ENCODE assay signal across 8 cellular contexts in the genomic region with DNA sequence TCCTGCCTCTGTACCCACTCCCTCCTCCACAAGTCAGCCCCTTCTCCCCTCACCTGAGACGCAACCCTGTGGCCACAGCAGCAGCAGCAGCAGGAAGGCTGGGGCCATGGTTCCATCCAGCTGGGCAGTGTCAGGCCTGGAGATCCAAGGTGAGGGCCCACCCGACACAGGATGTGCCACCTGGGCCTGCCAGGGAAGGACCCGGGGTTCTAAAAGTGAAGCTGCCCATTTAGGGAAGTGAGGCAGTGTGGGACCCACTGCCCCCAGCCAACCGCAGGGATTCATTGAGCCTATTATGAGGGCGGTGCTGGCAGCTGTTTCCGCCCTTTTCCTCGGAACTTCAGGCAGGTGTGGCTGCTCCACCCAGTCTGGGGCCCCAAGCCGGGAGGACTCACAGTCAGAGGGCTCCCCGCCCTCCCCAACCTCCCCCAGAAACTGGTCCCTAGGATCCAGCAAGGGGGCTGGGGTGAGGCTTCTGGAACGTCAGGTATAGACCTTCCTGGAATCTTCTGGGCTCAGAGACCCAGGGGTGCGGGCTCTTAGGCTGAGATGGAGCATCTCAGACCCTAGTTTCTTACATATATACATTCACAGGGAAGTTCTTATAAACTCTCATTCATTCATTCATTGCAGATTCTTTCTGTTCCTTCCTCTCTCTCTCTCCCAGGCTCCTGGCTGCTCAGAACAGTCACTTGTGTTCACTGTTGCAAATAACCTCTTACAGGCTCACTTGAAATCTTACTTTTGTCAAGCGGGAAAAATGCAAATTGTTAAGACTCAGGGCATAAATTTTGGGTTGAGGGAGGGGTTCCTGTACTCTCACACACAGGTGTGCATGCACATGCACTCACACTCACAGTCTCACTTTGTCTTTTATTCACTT. TPM values are rescaled to one million over a fixed set of nuclear protein-coding genes. Genes with fewer than 3 reads are reported as not detected.
A peak's percentile ranks its signal among the peaks of the same experiment; 100 is the strongest.
DNase-seq lines count a peak whose midpoint lies in the region; ATAC-seq and TF ChIP-seq lines count a peak whose summit lies in the region.

A gene with protein sequence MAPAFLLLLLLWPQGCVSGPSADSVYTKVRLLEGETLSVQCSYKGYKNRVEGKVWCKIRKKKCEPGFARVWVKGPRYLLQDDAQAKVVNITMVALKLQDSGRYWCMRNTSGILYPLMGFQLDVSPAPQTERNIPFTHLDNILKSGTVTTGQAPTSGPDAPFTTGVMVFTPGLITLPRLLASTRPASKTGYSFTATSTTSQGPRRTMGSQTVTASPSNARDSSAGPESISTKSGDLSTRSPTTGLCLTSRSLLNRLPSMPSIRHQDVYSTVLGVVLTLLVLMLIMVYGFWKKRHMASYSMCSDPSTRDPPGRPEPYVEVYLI (minus strand): TSS at position 249 of the 883 bp plus-strand sequence. CDS start 141 bp downstream, at position 108.

- H3F3A ChIP-seq in MM.1S (ENCODE audit: insufficient read depth, low read length): peaks cover 25% of the 10 kb centered on the region

- in situ Hi-C loops in GM18951 (cut with MboI; ENCODE audit: low sequenced_read_pairs, unreplicated experiment): no loop called here

- H3K4me1 ChIP-seq in MM.1S (ENCODE audit: low read length) (peaks cover 32% of the 10 kb centered on the region), neuronal stem cell (ENCODE audit: control insufficient read depth in 2 of 2, insufficient read depth in 1 of 2, low read depth in 1 of 2, low read length in 2 of 2) (peaks cover 0 to 8% of the 10 kb centered on the region in 2 donors)

- peak within 1 kb of the TSS; percentile 72 for H3K14ac ChIP-seq in neuronal stem cell (ENCODE audit: low read length)

- peak within 1 kb of the TSS; percentile 25 for H4K8ac ChIP-seq in neuronal stem cell (ENCODE audit: low read depth, low read length)

- H3K4me3 ChIP-seq in MM.1S (ENCODE audit: low read length) (peak within 1 kb of the TSS; percentile 57), neuronal stem cell (ENCODE audit: low read length in 2 of 2) (no peak within 1 kb of the TSS)

- H3K4me2 ChIP-seq in MM.1S (ENCODE audit: low read depth, low read length) (peak within 1 kb of the TSS; percentile 73), neuronal stem cell (ENCODE audit: insufficient read depth, low read length, poor library complexity, severe bottlenecking) (no peak within 1 kb of the TSS)

- H3K79me1 ChIP-seq in neuronal stem cell (ENCODE audit: low read depth, low read length): no peaks in the 10 kb centered on the region

- peak within 1 kb of the TSS; percentile 58 for H3K23ac ChIP-seq in neuronal stem cell (ENCODE audit: low read depth, low read length, poor library complexity)

- no peak within 1 kb of the TSS for H2BK15ac ChIP-seq in neuronal stem cell (ENCODE audit: low read length)

- H3K27me3 ChIP-seq in MM.1S (replicated peaks; ENCODE audit: insufficient read depth, low read length) (no peaks in the 10 kb centered on the region), neuronal stem cell (ENCODE audit: control insufficient read depth in 3 of 3, insufficient read depth in 3 of 3, low read depth in 1 of 3, low read length in 3 of 3) (no peaks in the 10 kb centered on the region)

- no peaks in the 10 kb centered on the region for H3K27me3 Mint-ChIP-seq in activated naive CD4-positive, alpha-beta T cell treated with anti-CD3 and anti-CD28 coated beads, Interleukin-2, amount 50 U/mL, for 24 hours

- peaks cover 91% of the 10 kb centered on the region for H3K4me1 Mint-ChIP-seq in activated naive CD4-positive, alpha-beta T cell treated with anti-CD3 and anti-CD28 coated beads, Interleukin-2, amount 50 U/mL, for 24 hours

- ATAC-seq in HG03565 (IDR thresholded peaks at IDR 0.05; ENCODE audit: unreplicated experiment): no peak
- no peak for ATAC-seq in HG02840 (IDR thresholded peaks at IDR 0.05; ENCODE audit: low FRiP score, unreplicated experiment)
- ATAC-seq in HG03280 (IDR thresholded peaks at IDR 0.05; ENCODE audit: unreplicated experiment): no peak

- no peaks in the 10 kb centered on the region for H3K9me3 ChIP-seq in MM.1S (replicated peaks; ENCODE audit: insufficient read depth, low read length)
- no peaks in the 10 kb centered on the region for H3K9me3 ChIP-seq in neuronal stem cell (replicated peaks in 1 of 2; ENCODE audit: control insufficient read depth in 2 of 2, insufficient read depth in 1 of 2, low read depth in 1 of 2, low read length in 2 of 2)

- H2BK12ac ChIP-seq in neuronal stem cell (ENCODE audit: low read length): no peak within 1 kb of the TSS

- no peak within 1 kb of the TSS for H2AK5ac ChIP-seq in neuronal stem cell (ENCODE audit: low read depth, low read length)

- H4K91ac ChIP-seq in neuronal stem cell (ENCODE audit: low read depth, low read length, poor library complexity): peak within 1 kb of the TSS; percentile 79

- H2BK120ac ChIP-seq in neuronal stem cell (ENCODE audit: low read depth, low read length): no peak within 1 kb of the TSS

- peak within 1 kb of the TSS; percentile 74 for H3K4me3 Mint-ChIP-seq in activated naive CD4-positive, alpha-beta T cell treated with anti-CD3 and anti-CD28 coated beads, Interleukin-2, amount 50 U/mL, for 24 hours

- H3K27ac Mint-ChIP-seq in activated naive CD4-positive, alpha-beta T cell treated with anti-CD3 and anti-CD28 coated beads, Interleukin-2, amount 50 U/mL, for 24 hours: peak within 1 kb of the TSS; percentile 93

- no peaks in the 10 kb centered on the region for H4K20me1 ChIP-seq in MM.1S (ENCODE audit: insufficient read depth, low read length)

- no peaks in the 10 kb centered on the region for H3K36me3 ChIP-seq in MM.1S (replicated peaks; ENCODE audit: insufficient read depth, low read length)
- no peaks in the 10 kb centered on the region for H3K36me3 ChIP-seq in neuronal stem cell (replicated peaks in 1 of 2; ENCODE audit: control insufficient read depth in 2 of 2, insufficient read depth in 2 of 2, low read length in 2 of 2)

- no peak within 1 kb of the TSS for H3K4ac ChIP-seq in neuronal stem cell (ENCODE audit: low read length)

- peak within 1 kb of the TSS; percentile 91 for H3K27ac ChIP-seq in MM.1S (ENCODE audit: low read length)
- H3K27ac ChIP-seq in neuronal stem cell (replicated peaks; ENCODE audit: low read length): no peak within 1 kb of the TSS

- peak within 1 kb of the TSS; percentile 61 for H3K9ac ChIP-seq in MM.1S (ENCODE audit: low read length)
- H3K9ac ChIP-seq in neuronal stem cell (ENCODE audit: low read depth, low read length, poor library complexity): no peak within 1 kb of the TSS

- H3K9me3 Mint-ChIP-seq in activated naive CD4-positive, alpha-beta T cell treated with anti-CD3 and anti-CD28 coated beads, Interleukin-2, amount 50 U/mL, for 24 hours: peaks cover 6% of the 10 kb centered on the region

- DNase-seq in MM.1S (peak; percentile 20), neuronal stem cell (ENCODE audit: low spot score) (no peak), DMS 273 (lab: John Stamatoyannopoulos, UW; ENCODE audit: unreplicated experiment) (no peak)

- H2BK5ac ChIP-seq in neuronal stem cell (ENCODE audit: low read length): no peak within 1 kb of the TSS

- peak; percentile 35 for TF ChIP-seq POLR2A in GM18951 (IDR thresholded peaks at IDR 0.05; ENCODE audit: extremely low read depth, insufficient read depth, insufficient read length)

- no peak for TF ChIP-seq CTCF in MM.1S (IDR thresholded peaks at IDR 0.05; ENCODE audit: low read length)

- H3K18ac ChIP-seq in neuronal stem cell (ENCODE audit: low read length): peak within 1 kb of the TSS; percentile 11

- no peaks in the 10 kb centered on the region for H3K79me2 ChIP-seq in MM.1S (ENCODE audit: low read length)

- no peaks in the 10 kb centered on the region for H3K9me2 ChIP-seq in MM.1S (replicated peaks; ENCODE audit: insufficient read depth, low read length)

- H2AFZ ChIP-seq in MM.1S (ENCODE audit: low read length) (peak within 1 kb of the TSS; percentile 64), neuronal stem cell (ENCODE audit: low read length) (peak within 1 kb of the TSS; percentile 64)

- H3K36me3 Mint-ChIP-seq in activated naive CD4-positive, alpha-beta T cell treated with anti-CD3 and anti-CD28 coated beads, Interleukin-2, amount 50 U/mL, for 24 hours: no peaks in the 10 kb centered on the region

- WGBS in neuronal stem cell (ENCODE audit: extremely low coverage in 2 of 2, insufficient read length in 2 of 2, insufficient replicate concordance in 1 of 2), 2 donors: no CpG with 5 or more reads among the region's 12 CpGs

RNA-seq across cellular contexts. Expression of the gene that starts here (rescaled TPM):
- 0.01 TPM for polyA plus RNA-seq in neuronal stem cell (2013, experiment 1 of 2)
- polyA plus RNA-seq in neuronal stem cell (2013, experiment 2 of 2): not detected
